ENCODE assay signal across 2 cellular contexts in genomic region chr15:99131441-99132023, GRCh38.
TF ChIP-seq lines count a peak whose summit lies in the region.

No MANE protein-coding gene starts in this region.

TF ChIP-seq in K562, 482 proteins besides CTCF, POLR2A, EP300 and RAD21 (continued from another document):
- TF ChIP-seq MNT (conservative IDR thresholded peaks at IDR 0.05) (no peak), ZFX (CRISPR knock-in tag; IDR thresholded peaks at IDR 0.05) (no peak), ZNF324 (CRISPR knock-in tag; IDR thresholded peaks at IDR 0.05) (no peak), ZNF311 (CRISPR knock-in tag; IDR thresholded peaks at IDR 0.05) (no peak), DEAF1 (CRISPR knock-in tag; IDR thresholded peaks at IDR 0.05) (no peak), ZNF707 (CRISPR knock-in tag; conservative IDR thresholded peaks at IDR 0.05) (no peak), CREB1 (IDR thresholded peaks at IDR 0.05) (no peak), CREB1 (CRISPR knock-in tag; IDR thresholded peaks at IDR 0.05) (no peak), ZMIZ1 (IDR thresholded peaks at IDR 0.05; ENCODE audit: low read depth in 2 of 2, low read length in 2 of 2) (no peak)

TF ChIP-seq in liver, 16 proteins besides CTCF, POLR2A, EP300 and RAD21 (continued from another document):
- TF ChIP-seq REST (IDR thresholded peaks at IDR 0.05) (peak; percentile 42), YY1 (IDR thresholded peaks at IDR 0.05) (peak; percentile 43), EGR1 (IDR thresholded peaks at IDR 0.05; ENCODE audit: low read depth in 2 of 2) (no peak), NR2F2 (IDR thresholded peaks at IDR 0.05) (no peak)
